In genomic region chr12:123601602-123602489, GRCh38 we compare ENCODE assay signal across 8 cellular contexts. TPM values are rescaled to one million over a fixed set of nuclear protein-coding genes. Genes with fewer than 3 reads are reported as not detected.
DNase-seq lines count a peak whose midpoint lies in the region; ATAC-seq, FAIRE-seq and TF ChIP-seq lines count a peak whose summit lies in the region.

Gene DDX55, plus strand, starts transcription at chr12:123602099. Its CDS starts 50 bp downstream, at chr12:123602149.

- H2AK9ac ChIP-seq in IMR-90 (replicated peaks; ENCODE audit: low read depth, low read length, poor library complexity), result peak within 1 kb of the TSS; percentile 90

- peak within 1 kb of the TSS; percentile 87 for H3K4me3 Mint-ChIP-seq in activated T-helper 1 cell treated with anti-CD3 and anti-CD28 coated beads, Interleukin-12 subunit alpha, Interleukin-12 subunit beta, Interleukin-2, Interleukin-4 antibody, amounts not matched to agents 30 ng/mL and 10 ng/mL and 1 ng/mL, durations not matched to agents 14 hours and 24 hours and 36 hours
- H3K4me3 Mint-ChIP-seq in natural killer cell treated with Interleukin-12 subunit alpha and Interleukin-12 subunit beta and Interleukin-15 and Interleukin-18, amount 100 ng/mL, for 72 hours, result peak within 1 kb of the TSS; percentile 93

- in situ Hi-C loops in IMR-90 (cut with MboI; ENCODE audit: low sequenced_read_pairs), result loop anchor here (25.0 kb wide), 1 partner anchor 290 kb away; no protein-coding TSS in a partner anchor

- TF ChIP-seq CTCF in IMR-90 (conservative IDR thresholded peaks at IDR 0.05; ENCODE audit: low read depth, low read length) (peak; percentile 43), fibroblast of mammary gland (conservative IDR thresholded peaks at IDR 0.05; ENCODE audit: control insufficient read depth, insufficient read depth, low read depth, low read length) (peak; percentile 17)

- peak; percentile 47 for TF ChIP-seq RAD21 in IMR-90 (IDR thresholded peaks at IDR 0.05; ENCODE audit: low read length)

- H4K8ac ChIP-seq in IMR-90 (ENCODE audit: low read depth in 2 of 2, low read length in 2 of 2), result peak within 1 kb of the TSS; percentile 80 to 93

- BruUV-seq in IMR-90 (replicated peaks; lab: Mats Ljungman, UMichigan), result no TSS peak

- no peak within 1 kb of the TSS for H2BK20ac ChIP-seq in IMR-90 (ENCODE audit: low read depth, low read length)

- H3K27ac ChIP-seq in IMR-90 (ENCODE audit: insufficient read depth, low read length), result peak within 1 kb of the TSS; percentile 82

- H3K27ac Mint-ChIP-seq in activated T-helper 1 cell treated with anti-CD3 and anti-CD28 coated beads, Interleukin-12 subunit alpha, Interleukin-12 subunit beta, Interleukin-2, Interleukin-4 antibody, amounts not matched to agents 30 ng/mL and 10 ng/mL and 1 ng/mL, durations not matched to agents 14 hours and 24 hours and 36 hours, result peak within 1 kb of the TSS; percentile 90
- H3K27ac Mint-ChIP-seq in natural killer cell treated with Interleukin-12 subunit alpha and Interleukin-12 subunit beta and Interleukin-15 and Interleukin-18, amount 100 ng/mL, for 72 hours, result peak within 1 kb of the TSS; percentile 63 to 81

- H3K9me3 ChIP-seq in IMR-90 (ENCODE audit: control insufficient read depth, insufficient read depth, low read length), result no peaks in the 10 kb centered on the region

- H3K27me3 ChIP-seq in IMR-90 (ENCODE audit: control insufficient read depth, insufficient read depth, low read length), result no peaks in the 10 kb centered on the region

- peak within 1 kb of the TSS; percentile 71 for H2BK5ac ChIP-seq in IMR-90 (ENCODE audit: low read depth, low read length, poor library complexity, severe bottlenecking)

- peaks cover 9% of the 10 kb centered on the region; the same call in 1 of the 2 replicates for H4K20me1 ChIP-seq in IMR-90 (ENCODE audit: insufficient read depth, low read length)

- no peaks in the 10 kb centered on the region for H3K9me1 ChIP-seq in IMR-90 (ENCODE audit: insufficient read depth, low read length)

- peak within 1 kb of the TSS; percentile 39 for H3K56ac ChIP-seq in IMR-90 (ENCODE audit: extremely low read depth, insufficient read depth, low read length)

- peak within 1 kb of the TSS; percentile 88 for H3K9ac ChIP-seq in IMR-90 (ENCODE audit: low read depth, low read length)

- peaks cover 34% of the 10 kb centered on the region for H3K36me3 Mint-ChIP-seq in activated T-helper 1 cell treated with anti-CD3 and anti-CD28 coated beads, Interleukin-12 subunit alpha, Interleukin-12 subunit beta, Interleukin-2, Interleukin-4 antibody, amounts not matched to agents 30 ng/mL and 10 ng/mL and 1 ng/mL, durations not matched to agents 14 hours and 24 hours and 36 hours (ENCODE audit: low read depth)
- peaks cover 23% of the 10 kb centered on the region for H3K36me3 Mint-ChIP-seq in natural killer cell treated with Interleukin-12 subunit alpha and Interleukin-12 subunit beta and Interleukin-15 and Interleukin-18, amount 100 ng/mL, for 72 hours

- peaks cover 31 to 51% of the 10 kb centered on the region in 2 experiments for H3K79me1 ChIP-seq in IMR-90 (ENCODE audit: low read depth in 1 of 2, low read length in 2 of 2)

- POLR2A ChIA-PET in IMR-90 (lab: Charles Lee; ENCODE audit: unreplicated experiment), result no interaction called here

- H3K14ac ChIP-seq in IMR-90 (replicated peaks; ENCODE audit: low read depth, low read length), result peak within 1 kb of the TSS; percentile 95

- H3K4me1 Mint-ChIP-seq in activated T-helper 1 cell treated with anti-CD3 and anti-CD28 coated beads, Interleukin-12 subunit alpha, Interleukin-12 subunit beta, Interleukin-2, Interleukin-4 antibody, amounts not matched to agents 30 ng/mL and 10 ng/mL and 1 ng/mL, durations not matched to agents 14 hours and 24 hours and 36 hours (ENCODE audit: low read depth), result peaks cover 36% of the 10 kb centered on the region
- peaks cover 18 to 21% of the 10 kb centered on the region in 2 donors for H3K4me1 Mint-ChIP-seq in natural killer cell treated with Interleukin-12 subunit alpha and Interleukin-12 subunit beta and Interleukin-15 and Interleukin-18, amount 100 ng/mL, for 72 hours (ENCODE audit: low read depth in 2 of 2)

- dilution Hi-C loops in IMR-90 (cut with HindIII; ENCODE audit: low sequenced_read_pairs, unreplicated experiment), result no loop called here

- WGBS in IMR-90 (ENCODE audit: extremely low coverage in 2 of 2, insufficient read length in 1 of 2), 2 experiments, result 0% methylated on average over 30 of the region's 81 CpGs; no CpG with 5 or more reads in 1 of the 2 experiments

- H3K4ac ChIP-seq in IMR-90 (ENCODE audit: low read depth, low read length), result peak within 1 kb of the TSS; percentile 91

- H3K23ac ChIP-seq in IMR-90 (ENCODE audit: low read depth, low read length), result peak within 1 kb of the TSS; percentile 89

- DNase-seq in DMS53 (lab: John Stamatoyannopoulos, UW), result peak; percentile 96
- DNase-seq in IMR-90, result peak; percentile 79
- peak; percentile 59 for DNase-seq in RCC 7860 (ENCODE audit: low spot score)
- DNase-seq in activated T-helper 1 cell treated with anti-CD3 and anti-CD28 coated beads, Interleukin-12 subunit alpha, Interleukin-12 subunit beta, Interleukin-2, Interleukin-4 antibody, amounts not matched to agents 30 ng/mL and 10 ng/mL and 1 ng/mL, durations not matched to agents 14 hours and 24 hours and 36 hours (ENCODE audit: low spot score), result peak; percentile 83
- DNase-seq in fibroblast of mammary gland (ENCODE audit: low read depth), result peak; percentile 79
- DNase-seq in natural killer cell treated with Interleukin-12 subunit alpha and Interleukin-12 subunit beta and Interleukin-15 and Interleukin-18, amount 100 ng/mL, for 72 hours (ENCODE audit: low spot score), result peak; percentile 89
- DNase-seq in stimulated activated naive CD8-positive, alpha-beta T cell treated with anti-CD3 and anti-CD28 coated beads, Interleukin-15, Interleukin-2, amounts not matched to agents 100 U/mL and 50 U/mL, for 24 hours, result peak; percentile 88

- CTCF ChIA-PET in IMR-90 (lab: Yijun Ruan, JAX), result no interaction called here

- 0 out of 2 replicates have a peak within 1 kb of the TSS, but pooled peaks have one; percentile 35 for H2BK120ac ChIP-seq in IMR-90 (ENCODE audit: low read depth, low read length)

- H2AK5ac ChIP-seq in IMR-90 (ENCODE audit: low read depth, low read length), result peak within 1 kb of the TSS; percentile 68

- intact Hi-C loops in IMR-90 (cut with micrococcal nuclease), result no loop called here
- intact Hi-C loops in activated T-helper 1 cell treated with anti-CD3 and anti-CD28 coated beads, Interleukin-12 subunit alpha, Interleukin-12 subunit beta, Interleukin-2, Interleukin-4 antibody, amounts not matched to agents 30 ng/mL and 10 ng/mL and 1 ng/mL, durations not matched to agents 14 hours and 24 hours and 36 hours (cut with micrococcal nuclease), result loop anchor here (1.0 to 10.0 kb wide), 7 partner anchors 17 to 240 kb away; partner anchors contain the start of genes ATP6V0A2, EIF2B1, GTF2H3 and RILPL2

- peaks cover 17% of the 10 kb centered on the region for H3K36me3 ChIP-seq in IMR-90 (ENCODE audit: control insufficient read depth, insufficient read depth, low read length)

- H2BK15ac ChIP-seq in IMR-90 (ENCODE audit: low read depth, low read length), result no peak within 1 kb of the TSS

- no peaks in the 10 kb centered on the region for H3K9me3 Mint-ChIP-seq in activated T-helper 1 cell treated with anti-CD3 and anti-CD28 coated beads, Interleukin-12 subunit alpha, Interleukin-12 subunit beta, Interleukin-2, Interleukin-4 antibody, amounts not matched to agents 30 ng/mL and 10 ng/mL and 1 ng/mL, durations not matched to agents 14 hours and 24 hours and 36 hours
- H3K9me3 Mint-ChIP-seq in natural killer cell treated with Interleukin-12 subunit alpha and Interleukin-12 subunit beta and Interleukin-15 and Interleukin-18, amount 100 ng/mL, for 72 hours, result no peaks in the 10 kb centered on the region

- H4K5ac ChIP-seq in IMR-90 (ENCODE audit: low read depth, low read length), result peak within 1 kb of the TSS; percentile 85

- peak within 1 kb of the TSS; percentile 88 for H3K4me3 ChIP-seq in IMR-90 (ENCODE audit: insufficient read depth, low read depth, low read length)
- H3K4me3 ChIP-seq in fibroblast of mammary gland (ENCODE audit: control insufficient read depth, low read depth, low read length), result peak within 1 kb of the TSS; percentile 98

- ATAC-seq in GM21526 (IDR thresholded peaks at IDR 0.05; ENCODE audit: low FRiP score, unreplicated experiment) (peak; percentile 63), IMR-90 (ENCODE audit: low read depth) (peak; percentile 96)
- peak; percentile 97 for ATAC-seq in natural killer cell treated with Interleukin-12 subunit alpha and Interleukin-12 subunit beta and Interleukin-15 and Interleukin-18, amount 100 ng/mL, for 72 hours
- peak; percentile 96 for ATAC-seq in stimulated activated naive CD8-positive, alpha-beta T cell treated with anti-CD3 and anti-CD28 coated beads, Interleukin-15, Interleukin-2, amounts not matched to agents 100 U/mL and 50 U/mL, for 24 hours

- peak within 1 kb of the TSS; percentile 97 for H2AFZ ChIP-seq in IMR-90 (replicated peaks; ENCODE audit: low read length, poor library complexity)

- FAIRE-seq in RCC 7860 (lab: Jason Lieb, UNC), result no peak

- TF ChIP-seq POLR2A in IMR-90 (IDR thresholded peaks at IDR 0.05; ENCODE audit: low read depth, low read length), result peak; percentile 73

- no peaks in the 10 kb centered on the region for H3K27me3 Mint-ChIP-seq in activated T-helper 1 cell treated with anti-CD3 and anti-CD28 coated beads, Interleukin-12 subunit alpha, Interleukin-12 subunit beta, Interleukin-2, Interleukin-4 antibody, amounts not matched to agents 30 ng/mL and 10 ng/mL and 1 ng/mL, durations not matched to agents 14 hours and 24 hours and 36 hours (ENCODE audit: insufficient read depth)
- no peaks in the 10 kb centered on the region for H3K27me3 Mint-ChIP-seq in natural killer cell treated with Interleukin-12 subunit alpha and Interleukin-12 subunit beta and Interleukin-15 and Interleukin-18, amount 100 ng/mL, for 72 hours

- H3K4me2 ChIP-seq in IMR-90 (ENCODE audit: low read depth, low read length), result peak within 1 kb of the TSS; percentile 88

- H4K91ac ChIP-seq in IMR-90 (ENCODE audit: insufficient read depth, low read depth, low read length), result peak within 1 kb of the TSS; percentile 69; the same call in 1 of the 2 replicates

- peak within 1 kb of the TSS; percentile 22; the same call in 1 of the 2 replicates for H3K18ac ChIP-seq in IMR-90 (ENCODE audit: low read depth, low read length)

- H3K4me1 ChIP-seq in IMR-90 (ENCODE audit: control insufficient read depth, insufficient read depth, low read length), result peaks cover 4% of the 10 kb centered on the region; the same call in 1 of the 2 replicates

RNA-seq across cellular contexts. Expression of gene DDX55, which starts in this region (rescaled TPM):
- 13.3 and 14.4 TPM in 2 replicates for total RNA-seq in IMR-90 (2012; rRNA removed)
- polyA plus RNA-seq in IMR-90 (2012; rRNA removed), result 15.0 and 18.7 TPM in 2 replicates
- 4.8 and 8.4 TPM in 2 replicates for polyA plus RNA-seq in IMR-90 (2012; cell fraction: cytosol; rRNA removed)
- polyA plus RNA-seq in IMR-90 (2012; cell fraction: nucleus; rRNA removed; ENCODE audit: low replicate concordance), result 53.0 and 64.1 TPM in 2 replicates
- total RNA-seq in activated T-helper 1 cell treated with anti-CD3 and anti-CD28 coated beads, Interleukin-12 subunit alpha, Interleukin-12 subunit beta, Interleukin-2, Interleukin-4 antibody, amounts not matched to agents 30 ng/mL and 10 ng/mL and 1 ng/mL, durations not matched to agents 14 hours and 24 hours and 36 hours, result 72.1 and 72.3 TPM in 2 replicates
- total RNA-seq in natural killer cell treated with Interleukin-12 subunit alpha and Interleukin-12 subunit beta and Interleukin-15 and Interleukin-18, amount 100 ng/mL, for 72 hours, result 10 to 100 TPM; 38.7 to 80.0 TPM

Comparison
In these comparisons a context has a peak if more than half of its experiments do, and no peak if none do; other contexts are left out.
1. Peak in every context shown above with its lines: DNase-seq, ATAC-seq, H3K4me3 ChIP-seq and H3K27ac ChIP-seq.